Comparison of ENCODE assay signal across 1 cellular context in the genomic region with DNA sequence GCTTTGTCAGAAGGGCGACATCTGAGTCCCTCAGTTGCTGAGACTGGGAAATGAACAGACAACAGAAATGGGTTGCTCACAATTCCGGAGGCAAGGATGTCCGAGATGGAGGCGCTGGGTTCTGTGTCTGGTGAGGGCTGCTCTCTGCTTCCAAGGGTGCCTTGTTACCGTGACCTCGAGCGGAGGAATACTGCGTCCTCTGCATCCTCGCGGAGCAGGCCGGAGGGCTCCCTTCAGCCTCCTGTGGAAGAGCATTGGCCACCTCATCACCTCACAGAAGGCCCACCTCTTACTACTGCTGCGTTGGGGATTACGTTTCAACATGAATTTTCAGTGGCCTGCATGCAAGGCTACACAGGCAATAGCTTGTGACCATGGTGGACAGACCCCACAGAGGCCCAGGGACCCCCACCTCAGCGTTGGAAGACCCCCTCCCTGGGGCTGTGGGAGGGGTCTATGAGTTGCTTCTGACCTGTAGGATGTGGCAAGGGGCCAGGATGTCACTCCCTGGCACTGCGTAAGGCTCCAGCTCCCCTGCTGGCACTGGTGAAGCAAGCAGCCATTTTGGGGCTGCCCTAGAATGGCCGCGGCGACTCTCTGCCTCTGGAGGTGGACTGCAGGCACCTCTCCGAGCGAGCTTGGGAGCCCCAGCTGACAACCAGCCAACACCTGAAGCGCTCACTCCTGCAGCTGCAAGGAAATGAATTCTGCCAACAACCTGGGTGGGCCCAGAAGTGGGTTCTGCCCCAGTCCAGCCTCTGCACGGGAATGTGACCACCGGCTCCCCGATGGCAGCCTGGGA.
TF ChIP-seq lines count a peak whose summit lies in the region.

No MANE protein-coding gene starts in this region.

TF ChIP-seq in H1, 55 proteins besides CTCF, POLR2A, EP300 and RAD21:
- peak; percentile 46; the same call in 1 of the 2 replicates for TF ChIP-seq YY1 (IDR thresholded peaks at IDR 0.05; ENCODE audit: low read depth, low read length)
- TF ChIP-seq JUN (IDR thresholded peaks at IDR 0.05; ENCODE audit: low read depth, low read length) = no peak
